In genomic region chr6:14720411-14721102, GRCh38 we compare ENCODE assay signal across 16 cellular contexts.
DNase-seq lines count a peak whose midpoint lies in the region; ATAC-seq and TF ChIP-seq lines count a peak whose summit lies in the region.
"Had no signal": no experiment of that assay in that cellular context is flagged by ENCODE, and none has a peak within 500 bp of the region (broad histone marks: within the 10 kb centered on the region; RNA-seq: fewer than 3 reads in every experiment).

No MANE protein-coding gene starts in this region.

- TF ChIP-seq EP300 in neural cell (conservative IDR thresholded peaks at IDR 0.05; ENCODE audit: poor library complexity, severe bottlenecking) = no peak

- H3K9ac ChIP-seq in BLaER1 (no peak overlapping the region), HCT116 (ENCODE audit: low read length) (no peak overlapping the region), neural cell (ENCODE audit: low read length) (no peak overlapping the region)

- H3K79me2 ChIP-seq in HCT116 (ENCODE audit: insufficient read depth, low read length) = no peaks in the 10 kb centered on the region
- H3K79me2 ChIP-seq in neural cell (replicated peaks; ENCODE audit: insufficient read depth, low read length) = no peaks in the 10 kb centered on the region

- H3F3A ChIP-seq in neural cell (ENCODE audit: insufficient read depth, low read length, poor library complexity, severe bottlenecking) = no peaks in the 10 kb centered on the region

- TF ChIP-seq RAD21 in HCT116 (IDR thresholded peaks at IDR 0.05; ENCODE audit: low read depth) (peak; percentile 14; the same call in 1 of the 2 replicates), neural cell (conservative IDR thresholded peaks at IDR 0.05) (no peak)

- no peaks in the 10 kb centered on the region for H3K36me3 ChIP-seq in BLaER1
- H3K36me3 ChIP-seq in HCT116 (ENCODE audit: control insufficient read depth in 1 of 2, insufficient read depth in 2 of 2, low read length in 2 of 2) = no peaks in the 10 kb centered on the region
- H3K36me3 ChIP-seq in neural cell (ENCODE audit: insufficient read depth, low read length) = no peaks in the 10 kb centered on the region
- no peaks in the 10 kb centered on the region for H3K36me3 ChIP-seq in esophagus squamous epithelium

- no TSS peak for BruUV-seq in HCT116 (replicated peaks; lab: Mats Ljungman, UMichigan)

- H3K4me3 ChIP-seq in BLaER1 = no peak overlapping the region
- no peak overlapping the region for H3K4me3 ChIP-seq in HCT116 (replicated peaks in 1 of 2; ENCODE audit: low read depth in 1 of 2, low read length in 2 of 2)
- no peak overlapping the region for H3K4me3 ChIP-seq in neural cell (ENCODE audit: low read length)
- H3K4me3 ChIP-seq in esophagus squamous epithelium = no peak overlapping the region
- H3K4me3 ChIP-seq: psoas muscle had no signal

- H3K4me1 ChIP-seq in BLaER1 = peaks cover 62% of the 10 kb centered on the region
- peaks cover 0 to 6% of the 10 kb centered on the region in 2 experiments; a peak in 1 of 4 replicates for H3K4me1 ChIP-seq in HCT116 (ENCODE audit: control insufficient read depth in 1 of 2, insufficient read depth in 2 of 2, low read length in 2 of 2)
- H3K4me1 ChIP-seq in esophagus squamous epithelium = peaks cover 16 to 36% (median 20%) of the 10 kb centered on the region in 3 donors
- H3K4me1 ChIP-seq: psoas muscle had no signal

- DNase-seq in HCT116 (ENCODE audit: low read depth, low spot score) (no peak), NCI-H1930 (lab: John Stamatoyannopoulos, UW) (no peak), NCI-H146 (lab: John Stamatoyannopoulos, UW) (no peak), esophagus squamous epithelium (lab: John Stamatoyannopoulos, UW) (no peak)
- no peak for DNase-seq in central memory CD8-positive, alpha-beta T cell (ENCODE audit: low spot score in 2 of 2)
- no peak for DNase-seq in activated CD4-positive, CD25-positive, alpha-beta regulatory T cell treated with anti-CD3 and anti-CD28 coated beads, Interleukin-2, amount 50 U/mL, for 72 hours
- DNase-seq: activated naive CD8-positive, alpha-beta T cell treated with anti-CD3 and anti-CD28 coated beads, Interleukin-2, amount 10 ng/mL, durations not matched to agents 7 days and 5 days; C1 segment of cervical spinal cord; cerebellar nuclear complex; NCI-H1417 treated with DMSO at 0.1 percent for 48 hours; NCI-H526 treated with DMSO at 0.1 percent for 48 hours; psoas muscle; stimulated activated naive CD4-positive, alpha-beta T cell; T1000 had no signal

- no peaks in the 10 kb centered on the region for H3K9me3 Mint-ChIP-seq in central memory CD8-positive, alpha-beta T cell

- POLR2A ChIA-PET in HCT116 (lab: Charles Lee) = no interaction called here

- H3K9me3 ChIP-seq in BLaER1 (peaks cover 7% of the 10 kb centered on the region; the same call in 1 of the 2 replicates), HCT116 (ENCODE audit: control insufficient read depth in 1 of 2, insufficient read depth in 1 of 2, low read depth in 1 of 2, low read length in 2 of 2) (no peaks in the 10 kb centered on the region), neural cell (ENCODE audit: low read length) (no peaks in the 10 kb centered on the region), esophagus squamous epithelium (no peaks in the 10 kb centered on the region)
- H3K9me3 ChIP-seq: psoas muscle had no signal

- RAD21 ChIA-PET in HCT116 (lab: Charles Lee; ENCODE audit: low non-redundant PET in 1 of 2, low total read pairs in 2 of 2, uncharacterized antibody in 2 of 2, unreplicated experiment in 2 of 2) = no interaction called here

- H3K4me1 Mint-ChIP-seq in central memory CD8-positive, alpha-beta T cell = peaks cover 26% of the 10 kb centered on the region

- no peaks in the 10 kb centered on the region for H3K36me3 Mint-ChIP-seq in central memory CD8-positive, alpha-beta T cell (ENCODE audit: insufficient read depth)

- no peak overlapping the region for H2AFZ ChIP-seq in HCT116 (ENCODE audit: low read depth, low read length, poor library complexity, severe bottlenecking)
- H2AFZ ChIP-seq in neural cell (ENCODE audit: low read depth, low read length) = no peak overlapping the region

- no peak for TF ChIP-seq POLR2A in HCT116 (IDR thresholded peaks at IDR 0.05; ENCODE audit: borderline replicate concordance, extremely low read depth, insufficient read depth, insufficient read length)
- TF ChIP-seq POLR2A in esophagus squamous epithelium (IDR thresholded peaks at IDR 0.05) = no peak

- no peaks in the 10 kb centered on the region for H4K20me1 ChIP-seq in BLaER1
- no peaks in the 10 kb centered on the region for H4K20me1 ChIP-seq in HCT116 (ENCODE audit: insufficient read depth)
- H4K20me1 ChIP-seq in neural cell (ENCODE audit: insufficient read depth) = no peaks in the 10 kb centered on the region

- CTCF ChIA-PET in HCT116 (lab: Charles Lee) = interaction anchor here (1.3 kb wide), 1 partner anchor 10 kb away, joined by 4 read pairs; no protein-coding TSS in a partner anchor

- H3K4me2 ChIP-seq in BLaER1 (peak overlapping the region; percentile 78), HCT116 (ENCODE audit: low read length) (no peak overlapping the region), neural cell (ENCODE audit: low read length) (no peak overlapping the region)

- no peak overlapping the region for H3K4me3 Mint-ChIP-seq in central memory CD8-positive, alpha-beta T cell
- H3K4me3 Mint-ChIP-seq: activated naive CD8-positive, alpha-beta T cell treated with anti-CD3 and anti-CD28 coated beads, Interleukin-2, amount 10 ng/mL, durations not matched to agents 7 days and 5 days had no signal

- WGBS in esophagus squamous epithelium, 2 donors = 64 to 68% methylated on average over 1 of the region's 1 CpG

- TF ChIP-seq CTCF in HCT116 (IDR thresholded peaks at IDR 0.05 in 2 of 3, conservative IDR thresholded peaks at IDR 0.05 in 1 of 3; ENCODE audit: borderline replicate concordance in 1 of 3, insufficient read depth in 1 of 3, low read depth in 2 of 3, low read length in 2 of 3) (no peak), neural cell (IDR thresholded peaks at IDR 0.05; ENCODE audit: poor library complexity, severe bottlenecking) (no peak), esophagus squamous epithelium (IDR thresholded peaks at IDR 0.05) (no peak)

- peak overlapping the region; percentile 36 for H3K27ac Mint-ChIP-seq in central memory CD8-positive, alpha-beta T cell (ENCODE audit: low read depth)
- H3K27ac Mint-ChIP-seq: activated naive CD8-positive, alpha-beta T cell treated with anti-CD3 and anti-CD28 coated beads, Interleukin-2, amount 10 ng/mL, durations not matched to agents 7 days and 5 days had no signal

- H3K27ac ChIP-seq in BLaER1 (no peak overlapping the region; the same call in 1 of the 2 replicates), HCT116 (ENCODE audit: low read depth, low read length) (no peak overlapping the region), neural cell (ENCODE audit: low read length) (peak overlapping the region; percentile 13), esophagus squamous epithelium (peak overlapping the region in 2 of 4 donors; percentile 17 to 44)
- H3K27ac ChIP-seq: psoas muscle had no signal

- H3K27me3 Mint-ChIP-seq in central memory CD8-positive, alpha-beta T cell = no peaks in the 10 kb centered on the region
- H3K27me3 Mint-ChIP-seq: activated naive CD8-positive, alpha-beta T cell treated with anti-CD3 and anti-CD28 coated beads, Interleukin-2, amount 10 ng/mL, durations not matched to agents 7 days and 5 days had no signal

- H3K27me3 ChIP-seq in BLaER1 (no peaks in the 10 kb centered on the region), HCT116 (ENCODE audit: insufficient read depth, low read length) (no peaks in the 10 kb centered on the region), neural cell (ENCODE audit: insufficient read depth, low read depth, low read length) (no peaks in the 10 kb centered on the region), esophagus squamous epithelium (no peaks in the 10 kb centered on the region)

- no peak for ATAC-seq in HCT116
- ATAC-seq in central memory CD8-positive, alpha-beta T cell (replicated peaks; ENCODE audit: extremely low read depth, poor library complexity, severe bottlenecking) = no peak

- no peaks in the 10 kb centered on the region for H3K9me2 ChIP-seq in HCT116 (ENCODE audit: insufficient read depth)
- no peaks in the 10 kb centered on the region for H3K9me2 ChIP-seq in neural cell (ENCODE audit: insufficient read depth, low read length)

- intact Hi-C loops in HCT116 (cut with micrococcal nuclease) (no loop called here), esophagus squamous epithelium (cut with DNase I) (no loop called here)

TF ChIP-seq in HCT116, 20 proteins besides CTCF, POLR2A, EP300 and RAD21:
- no peak for TF ChIP-seq SIN3A (IDR thresholded peaks at IDR 0.05; ENCODE audit: low read depth)

TF ChIP-seq in neural cell, 6 proteins besides CTCF, POLR2A, EP300 and RAD21:
- TF ChIP-seq TAF1 (IDR thresholded peaks at IDR 0.05; ENCODE audit: low read depth) (no peak), EZH2 (IDR thresholded peaks at IDR 0.05; ENCODE audit: borderline replicate concordance, insufficient read depth, low read length, poor library complexity, severe bottlenecking) (no peak), REST (IDR thresholded peaks at IDR 0.05; ENCODE audit: borderline replicate concordance) (no peak), MXI1 (conservative IDR thresholded peaks at IDR 0.05; ENCODE audit: poor library complexity, severe bottlenecking) (no peak), POLR2AphosphoS5 (IDR thresholded peaks at IDR 0.05) (no peak), SMC3 (conservative IDR thresholded peaks at IDR 0.05; ENCODE audit: poor library complexity) (no peak)
